Comparison of ENCODE assay signal across 8 cellular contexts in the genomic region with DNA sequence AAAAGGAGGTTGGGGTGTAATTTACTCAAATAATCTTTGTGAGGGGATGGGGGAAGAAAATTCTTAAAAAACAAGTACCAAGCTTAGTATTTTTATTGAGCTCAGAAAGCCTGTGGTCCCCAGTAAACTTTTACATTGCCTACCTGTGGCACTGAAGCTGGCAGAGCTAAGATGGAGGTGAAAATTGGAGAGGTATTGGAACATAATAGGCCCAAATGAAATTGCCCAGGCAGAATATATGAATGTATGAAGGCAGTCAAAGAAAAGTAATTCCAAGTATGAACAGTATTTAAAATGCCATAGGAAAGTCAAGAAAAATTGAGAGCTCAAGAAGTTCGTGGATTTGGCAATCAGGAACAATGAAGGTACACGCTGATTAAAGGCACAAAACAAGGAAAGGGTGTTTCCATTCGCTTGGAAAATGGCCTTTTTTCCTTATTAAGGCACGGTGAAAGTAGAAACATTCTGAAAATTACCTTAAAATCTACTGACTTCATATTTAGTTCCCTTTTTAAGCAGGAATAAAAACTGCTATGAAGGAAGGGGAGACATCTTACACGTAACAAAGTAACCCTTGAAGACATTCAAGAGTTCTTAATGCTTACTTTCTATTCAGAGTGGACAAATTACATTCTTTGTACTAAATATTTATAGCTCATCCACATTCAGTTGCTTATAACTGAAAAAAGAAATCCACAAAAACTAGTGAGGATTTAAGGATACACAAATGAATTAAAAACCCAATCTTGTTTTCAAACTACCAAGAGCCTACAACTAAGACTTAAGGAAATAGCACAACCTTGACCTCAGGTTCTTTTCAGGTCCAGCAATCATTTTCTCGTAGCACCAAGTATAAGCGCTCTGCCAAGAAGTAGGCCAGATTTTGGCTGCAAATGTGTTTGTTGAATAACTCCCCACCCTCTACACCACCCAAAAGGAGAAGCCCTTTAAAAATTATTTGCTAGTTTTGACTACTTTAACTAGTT. TPM values are rescaled to one million over a fixed set of nuclear protein-coding genes. Genes with fewer than 3 reads are reported as not detected.
A peak's percentile ranks its signal among the peaks of the same experiment; 100 is the strongest.
DNase-seq lines count a peak whose midpoint lies in the region; ATAC-seq and TF ChIP-seq lines count a peak whose summit lies in the region.

No MANE protein-coding gene starts in this region.

- dilution Hi-C loops in IMR-90 (cut with HindIII; ENCODE audit: low sequenced_read_pairs, unreplicated experiment), result no loop called here

- H3K27me3 ChIP-seq in IMR-90 (ENCODE audit: control insufficient read depth, insufficient read depth, low read length), result no peaks in the 10 kb centered on the region
- H3K27me3 ChIP-seq in breast epithelium, result no peaks in the 10 kb centered on the region
- H3K27me3 ChIP-seq in upper lobe of right lung, result no peaks in the 10 kb centered on the region

- peak overlapping the region; percentile 95 for H3K9ac ChIP-seq in IMR-90 (ENCODE audit: low read depth, low read length)

- H2BK15ac ChIP-seq in IMR-90 (ENCODE audit: low read depth, low read length), result 0 out of 3 replicates have a peak overlapping the region, but pooled peaks have one; percentile 19

- no peak for TF ChIP-seq POLR2A in IMR-90 (IDR thresholded peaks at IDR 0.05; ENCODE audit: low read depth, low read length)
- no peak for TF ChIP-seq POLR2A in breast epithelium (IDR thresholded peaks at IDR 0.05)

- no peak overlapping the region for H2AFZ ChIP-seq in IMR-90 (replicated peaks; ENCODE audit: low read length, poor library complexity)

- peaks cover 52% of the 10 kb centered on the region for H4K20me1 ChIP-seq in IMR-90 (ENCODE audit: insufficient read depth, low read length)

- H2BK120ac ChIP-seq in IMR-90 (ENCODE audit: low read depth, low read length), result peak overlapping the region; percentile 58

- H3K9me3 ChIP-seq in IMR-90 (ENCODE audit: control insufficient read depth, insufficient read depth, low read length) (no peaks in the 10 kb centered on the region), breast epithelium (no peaks in the 10 kb centered on the region), upper lobe of right lung (no peaks in the 10 kb centered on the region)

- CTCF ChIA-PET in IMR-90 (lab: Yijun Ruan, JAX), result interaction anchor here (0.6 to 1.0 kb wide), 3 partner anchors 29 to 88 kb away, joined by 3 to 6 read pairs (median 5); no protein-coding TSS in a partner anchor

- no TSS peak for BruUV-seq in IMR-90 (replicated peaks; lab: Mats Ljungman, UMichigan)

- TF ChIP-seq CTCF in AG09309 (IDR thresholded peaks at IDR 0.05; ENCODE audit: control insufficient read depth, insufficient read depth, low read depth, low read length, missing control alignments), result no peak
- TF ChIP-seq CTCF in IMR-90 (conservative IDR thresholded peaks at IDR 0.05; ENCODE audit: low read depth, low read length), result no peak
- TF ChIP-seq CTCF in breast epithelium (IDR thresholded peaks at IDR 0.05), result no peak
- TF ChIP-seq CTCF in upper lobe of right lung (IDR thresholded peaks at IDR 0.05), result no peak

- ATAC-seq in IMR-90 (ENCODE audit: low read depth) (no peak), upper lobe of right lung (no peak), GM19452 (IDR thresholded peaks at IDR 0.05; ENCODE audit: unreplicated experiment) (no peak)

- POLR2A ChIA-PET in IMR-90 (lab: Charles Lee; ENCODE audit: unreplicated experiment), result interaction anchor here (0.6 kb wide), 1 partner anchor 327 kb away, joined by 8 read pairs; no protein-coding TSS in a partner anchor

- H2AK9ac ChIP-seq in IMR-90 (replicated peaks; ENCODE audit: low read depth, low read length, poor library complexity), result no peak overlapping the region

- no CpG with 5 or more reads among the region's 7 CpGs for WGBS in IMR-90 (ENCODE audit: extremely low coverage in 2 of 2, insufficient read length in 1 of 2), 2 experiments

- H3K4me3 ChIP-seq in AG09309 (ENCODE audit: control insufficient read depth, low read depth, low read length) (peak overlapping the region; percentile 64), IMR-90 (ENCODE audit: insufficient read depth, low read depth, low read length) (peak overlapping the region; percentile 92), breast epithelium (peak overlapping the region; percentile 92 to 98 (median 96)), upper lobe of right lung (peak overlapping the region; percentile 89)

- H3K23ac ChIP-seq in IMR-90 (ENCODE audit: low read depth, low read length), result peak overlapping the region; percentile 97

- intact Hi-C loops in IMR-90 (cut with micrococcal nuclease), result no loop called here
- intact Hi-C loops in breast epithelium (cut with DNase I; ENCODE audit: low total_unique reads), result no loop called here
- intact Hi-C loops in upper lobe of right lung (cut with DNase I), result no loop called here

- peak overlapping the region; percentile 72 for H4K91ac ChIP-seq in IMR-90 (ENCODE audit: insufficient read depth, low read depth, low read length)

- H3K18ac ChIP-seq in IMR-90 (ENCODE audit: low read depth, low read length), result peak overlapping the region; percentile 74; the same call in 1 of the 2 replicates

- H3K14ac ChIP-seq in IMR-90 (replicated peaks; ENCODE audit: low read depth, low read length), result peak overlapping the region; percentile 96

- peak overlapping the region in 1 of 2 experiments; percentile 94; a peak in 2 of 4 replicates for H4K8ac ChIP-seq in IMR-90 (ENCODE audit: low read depth in 2 of 2, low read length in 2 of 2)

- H3K36me3 ChIP-seq in IMR-90 (ENCODE audit: control insufficient read depth, insufficient read depth, low read length) (peaks cover 5% of the 10 kb centered on the region; the same call in 1 of the 2 replicates), breast epithelium (no peaks in the 10 kb centered on the region), upper lobe of right lung (no peaks in the 10 kb centered on the region)

- H3K27ac ChIP-seq in IMR-90 (ENCODE audit: insufficient read depth, low read length) (peak overlapping the region; percentile 54), breast epithelium (peak overlapping the region; percentile 100), upper lobe of right lung (peak overlapping the region; percentile 100)

- peak overlapping the region; percentile 54; the same call in 1 of the 2 replicates for H2BK20ac ChIP-seq in IMR-90 (ENCODE audit: low read depth, low read length)

- peaks cover 1% of the 10 kb centered on the region; the same call in 1 of the 2 replicates for H3K4me1 ChIP-seq in IMR-90 (ENCODE audit: control insufficient read depth, insufficient read depth, low read length)
- H3K4me1 ChIP-seq in breast epithelium, result peaks cover 4 to 5% of the 10 kb centered on the region in 2 donors
- H3K4me1 ChIP-seq in upper lobe of right lung, result peaks cover 41% of the 10 kb centered on the region

- H3K9me1 ChIP-seq in IMR-90 (ENCODE audit: insufficient read depth, low read length), result peaks cover 4% of the 10 kb centered on the region; the same call in 1 of the 2 replicates

- in situ Hi-C loops in IMR-90 (cut with MboI; ENCODE audit: low sequenced_read_pairs), result no loop called here

- H4K5ac ChIP-seq in IMR-90 (ENCODE audit: low read depth, low read length), result peak overlapping the region; percentile 57; the same call in 1 of the 2 replicates

- peak overlapping the region; percentile 59; the same call in 1 of the 2 replicates for H2AK5ac ChIP-seq in IMR-90 (ENCODE audit: low read depth, low read length)

- H3K4me2 ChIP-seq in IMR-90 (ENCODE audit: low read depth, low read length), result peak overlapping the region; percentile 98

- peaks cover 0 to 25% of the 10 kb centered on the region in 2 experiments; a peak in 2 of 4 replicates for H3K79me1 ChIP-seq in IMR-90 (ENCODE audit: low read depth in 1 of 2, low read length in 2 of 2)

- no peak for TF ChIP-seq RAD21 in IMR-90 (IDR thresholded peaks at IDR 0.05; ENCODE audit: low read length)

- DNase-seq in AG09309 (ENCODE audit: low read depth) (no peak), IMR-90 (peak; percentile 29), breast epithelium (ENCODE audit: low spot score in 2 of 2) (no peak), medulla oblongata (ENCODE audit: extremely low spot score) (peak; percentile 63), upper lobe of right lung (no peak), iPS-NIHi11 (ENCODE audit: low spot score) (no peak)
- no peak for DNase-seq in stimulated activated CD8-positive, alpha-beta memory T cell treated with anti-CD3 and anti-CD28 coated beads, Interleukin-4, amount 100 ng/mL, for 48 hours

- peak overlapping the region; percentile 90 for H3K4ac ChIP-seq in IMR-90 (ENCODE audit: low read depth, low read length)

- peak overlapping the region; percentile 92 for H2BK5ac ChIP-seq in IMR-90 (ENCODE audit: low read depth, low read length, poor library complexity, severe bottlenecking)

- peak overlapping the region; percentile 98 for H3K56ac ChIP-seq in IMR-90 (ENCODE audit: extremely low read depth, insufficient read depth, low read length)

TF ChIP-seq in IMR-90, 13 proteins besides CTCF, POLR2A, EP300 and RAD21:
- TF ChIP-seq MAFK (IDR thresholded peaks at IDR 0.05; ENCODE audit: low read depth, low read length) (no peak), CEBPB (IDR thresholded peaks at IDR 0.05; ENCODE audit: low read depth, low read length) (peak; percentile 26; the same call in 1 of the 2 replicates), RFX5 (IDR thresholded peaks at IDR 0.05; ENCODE audit: low read depth, low read length) (no peak), USF2 (IDR thresholded peaks at IDR 0.05; ENCODE audit: low read depth, low read length) (no peak), FOS (IDR thresholded peaks at IDR 0.05; ENCODE audit: low read depth, low read length) (no peak), NFE2L2 (IDR thresholded peaks at IDR 0.05; ENCODE audit: low read depth, low read length) (no peak), SMC3 (IDR thresholded peaks at IDR 0.05; ENCODE audit: low read depth, low read length) (no peak)
TF ChIP-seq in IMR-90: peak in this region for 1.

RNA-seq across cellular contexts. Expression of gene KMT2E, which starts 3.2 kb away (rescaled TPM):
- 79.2 and 83.3 TPM in 2 replicates for total RNA-seq in IMR-90 (2012; rRNA removed)
- polyA plus RNA-seq in IMR-90 (2012; rRNA removed), result 12.9 and 16.8 TPM in 2 replicates
- 5.3 and 7.7 TPM in 2 replicates for polyA plus RNA-seq in IMR-90 (2012; cell fraction: cytosol; rRNA removed)
- polyA plus RNA-seq in IMR-90 (2012; cell fraction: nucleus; rRNA removed; ENCODE audit: low replicate concordance), result 7.4 and 30.8 TPM in 2 replicates
- 100 to 1,000 TPM in 2 of 3 donors, 10 to 100 TPM in 1; 88.2 to 184 (median 168) TPM for total RNA-seq in breast epithelium
- 97.0 TPM for total RNA-seq in upper lobe of right lung

Comparison
In these comparisons a context has a peak if more than half of its experiments do, and no peak if none do; other contexts are left out.
1. DNase-seq: peak in IMR-90 (single experiment) and medulla oblongata (single experiment); none in AG09309 (single experiment), breast epithelium (0 of 2), upper lobe of right lung (single experiment), stimulated activated CD8-positive, alpha-beta memory T cell treated with anti-CD3 and anti-CD28 coated beads, Interleukin-4, amount 100 ng/mL, for 48 hours (single experiment) and iPS-NIHi11 (single experiment).
2. Peak in every context shown above with its lines, with median percentiles within 50 percentile points of each other: H3K4me3 ChIP-seq and H3K27ac ChIP-seq.